ENCODE assay signal across 1 cellular context in genomic region chr14:101972126-101972785, GRCh38.
TF ChIP-seq lines count a peak whose summit lies in the region.

No MANE protein-coding gene starts in this region.

TF ChIP-seq in HepG2, 621 proteins besides CTCF, POLR2A, EP300 and RAD21 (continued from another document):
- TF ChIP-seq IRF2 (CRISPR knock-in tag; IDR thresholded peaks at IDR 0.05): peak; percentile 61
- TF ChIP-seq ZGPAT (CRISPR knock-in tag; IDR thresholded peaks at IDR 0.05): 0 out of 2 replicates have a peak, but pooled peaks have one; percentile 44
- no peak for TF ChIP-seq ZNF441 (CRISPR knock-in tag; IDR thresholded peaks at IDR 0.05; ENCODE audit: borderline replicate concordance)
- no peak for TF ChIP-seq SNAPC4 (CRISPR knock-in tag; IDR thresholded peaks at IDR 0.05)
- TF ChIP-seq ZNF547 (CRISPR knock-in tag; IDR thresholded peaks at IDR 0.05): no peak
- TF ChIP-seq ZBTB33 (CRISPR knock-in tag; IDR thresholded peaks at IDR 0.05): 0 out of 2 replicates have a peak, but pooled peaks have one; percentile 30
- TF ChIP-seq JUN (CRISPR knock-in tag; IDR thresholded peaks at IDR 0.05): 0 out of 2 replicates have a peak, but pooled peaks have one; percentile 53
- TF ChIP-seq KDM6A (CRISPR knock-in tag; IDR thresholded peaks at IDR 0.05; ENCODE audit: low read depth): no peak
- peak; percentile 28; the same call in 1 of the 2 replicates for TF ChIP-seq MYC (CRISPR knock-in tag; IDR thresholded peaks at IDR 0.05; ENCODE audit: borderline replicate concordance)
- 0 out of 2 replicates have a peak, but pooled peaks have one; percentile 45 for TF ChIP-seq TGIF2 (CRISPR knock-in tag; IDR thresholded peaks at IDR 0.05)
- TF ChIP-seq REST (IDR thresholded peaks at IDR 0.05; ENCODE audit: borderline replicate concordance in 1 of 2, low read depth in 1 of 2, low read length in 2 of 2): no peak
- no peak for TF ChIP-seq FLYWCH1 (CRISPR knock-in tag; IDR thresholded peaks at IDR 0.05)
- TF ChIP-seq ZBTB38 (CRISPR knock-in tag; IDR thresholded peaks at IDR 0.05): peak; percentile 57; the same call in 1 of the 2 replicates
- no peak for TF ChIP-seq ZNF124 (CRISPR knock-in tag; IDR thresholded peaks at IDR 0.05)
- peak; percentile 82 for TF ChIP-seq FOSL1 (CRISPR knock-in tag; IDR thresholded peaks at IDR 0.05; ENCODE audit: borderline replicate concordance)
- TF ChIP-seq SAP130 (CRISPR knock-in tag; IDR thresholded peaks at IDR 0.05; ENCODE audit: low read depth): peak; percentile 79
- TF ChIP-seq ZC3H13 (CRISPR knock-in tag; IDR thresholded peaks at IDR 0.05): no peak
- TF ChIP-seq FOXA3 (CRISPR knock-in tag; IDR thresholded peaks at IDR 0.05): peak; percentile 62
TF ChIP-seq in HepG2: peak in this region for 47.
